In genomic region chr15:60441323-60441722, GRCh38 we compare ENCODE assay signal across 15 cellular contexts. TPM values are rescaled to one million over a fixed set of nuclear protein-coding genes. Genes with fewer than 3 reads are reported as not detected.
A peak's percentile ranks its signal among the peaks of the same experiment; 100 is the strongest.
DNase-seq lines count a peak whose midpoint lies in the region; ATAC-seq, FAIRE-seq and TF ChIP-seq lines count a peak whose summit lies in the region.
"Had no signal": no experiment of that assay in that cellular context is flagged by ENCODE, and none has a peak within 500 bp of the region (broad histone marks: within the 10 kb centered on the region; RNA-seq: fewer than 3 reads in every experiment).

No MANE protein-coding gene starts in this region.

- H3K9me3 ChIP-seq in IMR-90 (ENCODE audit: control insufficient read depth, insufficient read depth, low read length): no peaks in the 10 kb centered on the region
- no peaks in the 10 kb centered on the region for H3K9me3 ChIP-seq in endodermal cell (ENCODE audit: control insufficient read depth, low read length)
- H3K9me3 ChIP-seq in pancreas: no peaks in the 10 kb centered on the region
- H3K9me3 ChIP-seq: A549; BLaER1 treated with 17β-estradiol and CSF1 and Interleukin-3, amounts not matched to agents 10 nM and 100 nM; SJSA1 had no signal

- no peak overlapping the region for H3K18ac ChIP-seq in IMR-90 (ENCODE audit: low read depth, low read length)

- H4K5ac ChIP-seq in IMR-90 (ENCODE audit: low read depth, low read length): no peak overlapping the region

- BruUV-seq in Calu3 (replicated peaks; lab: Mats Ljungman, UMichigan) (no TSS peak), IMR-90 (replicated peaks; lab: Mats Ljungman, UMichigan) (no TSS peak)

- peak overlapping the region; percentile 3; the same call in 1 of the 2 replicates for H3K23ac ChIP-seq in IMR-90 (ENCODE audit: low read depth, low read length)

- no peak for ATAC-seq in IMR-90 (ENCODE audit: low read depth)
- no peak for ATAC-seq in pancreas
- ATAC-seq: A549 had no signal

- H3K14ac ChIP-seq in IMR-90 (replicated peaks; ENCODE audit: low read depth, low read length): no peak overlapping the region

- H3K4me3 ChIP-seq in IMR-90 (ENCODE audit: insufficient read depth, low read depth, low read length): no peak overlapping the region
- no peak overlapping the region for H3K4me3 ChIP-seq in endodermal cell (ENCODE audit: low read length)
- H3K4me3 ChIP-seq in pancreas: no peak overlapping the region
- H3K4me3 ChIP-seq: A549; BLaER1 treated with 17β-estradiol and CSF1 and Interleukin-3, amounts not matched to agents 10 nM and 100 nM; SJSA1 had no signal

- H3K36me3 ChIP-seq in IMR-90 (ENCODE audit: control insufficient read depth, insufficient read depth, low read length) (no peaks in the 10 kb centered on the region), endodermal cell (ENCODE audit: control insufficient read depth, insufficient read depth, low read length) (peaks cover 26% of the 10 kb centered on the region), pancreas (no peaks in the 10 kb centered on the region)

- H3K4ac ChIP-seq in IMR-90 (ENCODE audit: low read depth, low read length): no peak overlapping the region

- no peak overlapping the region for H2AK5ac ChIP-seq in IMR-90 (ENCODE audit: low read depth, low read length)

- no peaks in the 10 kb centered on the region for H3K27me3 ChIP-seq in IMR-90 (ENCODE audit: control insufficient read depth, insufficient read depth, low read length)
- no peaks in the 10 kb centered on the region for H3K27me3 ChIP-seq in endodermal cell (ENCODE audit: control insufficient read depth, insufficient read depth, low read length, poor library complexity, severe bottlenecking)
- no peaks in the 10 kb centered on the region for H3K27me3 ChIP-seq in pancreas
- H3K27me3 ChIP-seq: BLaER1 treated with 17β-estradiol and CSF1 and Interleukin-3, amounts not matched to agents 10 nM and 100 nM; SJSA1 had no signal

- H3K4me2 ChIP-seq in IMR-90 (ENCODE audit: low read depth, low read length): no peak overlapping the region
- H3K4me2 ChIP-seq: BLaER1 treated with 17β-estradiol and CSF1 and Interleukin-3, amounts not matched to agents 10 nM and 100 nM had no signal

- CTCF ChIA-PET in Calu3 (lab: Charles Lee): interaction anchor here (1.2 kb wide), 1 partner anchor 48 kb away, joined by 4 read pairs; no protein-coding TSS in a partner anchor
- CTCF ChIA-PET in IMR-90 (lab: Yijun Ruan, JAX): interaction anchor here (0.6 kb wide), 3 partner anchors 12 to 839 kb away, joined by 3 to 4 read pairs (median 3); no protein-coding TSS in a partner anchor

- H3K27ac Mint-ChIP-seq in Calu3 (ENCODE audit: unreplicated experiment): peak overlapping the region; percentile 48
- peak overlapping the region; percentile 80 for H3K27ac Mint-ChIP-seq in endodermal cell

- TF ChIP-seq RAD21 in IMR-90 (IDR thresholded peaks at IDR 0.05; ENCODE audit: low read length): no peak

- POLR2A ChIA-PET in IMR-90 (lab: Charles Lee; ENCODE audit: unreplicated experiment): no interaction called here

- H3K56ac ChIP-seq in IMR-90 (ENCODE audit: extremely low read depth, insufficient read depth, low read length): no peak overlapping the region

- H2AK9ac ChIP-seq in IMR-90 (replicated peaks; ENCODE audit: low read depth, low read length, poor library complexity): no peak overlapping the region

- no peak overlapping the region for H2BK5ac ChIP-seq in IMR-90 (ENCODE audit: low read depth, low read length, poor library complexity, severe bottlenecking)

- peaks cover 16% of the 10 kb centered on the region for H3K4me1 Mint-ChIP-seq in Calu3 (ENCODE audit: low read depth, unreplicated experiment)
- peaks cover 14% of the 10 kb centered on the region for H3K4me1 Mint-ChIP-seq in endodermal cell

- in situ Hi-C loops in IMR-90 (cut with MboI; ENCODE audit: low sequenced_read_pairs): loop anchor here (5.0 to 25.0 kb wide), 2 partner anchors 79 to 754 kb away; partner anchors contain the start of gene BNIP2

- H2BK120ac ChIP-seq in IMR-90 (ENCODE audit: low read depth, low read length): no peak overlapping the region

- no peak for TF ChIP-seq POLR2A in IMR-90 (IDR thresholded peaks at IDR 0.05; ENCODE audit: low read depth, low read length)

- no peak overlapping the region for H3K27ac ChIP-seq in IMR-90 (ENCODE audit: insufficient read depth, low read length)
- no peak overlapping the region for H3K27ac ChIP-seq in endodermal cell (ENCODE audit: low read depth, low read length)
- no peak overlapping the region for H3K27ac ChIP-seq in pancreas
- H3K27ac ChIP-seq: BLaER1 treated with 17β-estradiol and CSF1 and Interleukin-3, amounts not matched to agents 10 nM and 100 nM; SJSA1 had no signal

- no peak overlapping the region for H4K8ac ChIP-seq in IMR-90 (ENCODE audit: low read depth in 2 of 2, low read length in 2 of 2)

- no peak for DNase-seq in Calu3
- DNase-seq in IMR-90: no peak
- DNase-seq in endodermal cell: no peak
- no peak for DNase-seq in pancreas
- DNase-seq in activated effector memory CD4-positive, alpha-beta T cell treated with anti-CD3 and anti-CD28 coated beads, Interleukin-2, amount 50 U/mL, for 16 hours: no peak
- no peak for DNase-seq in NAMALWA (ENCODE audit: low spot score)
- DNase-seq in NCI-H1694 (lab: John Stamatoyannopoulos, UW): no peak
- DNase-seq: H7, MV-4-11, NCI-H1417 treated with DMSO at 0.1 percent for 48 hours, NCI-H2029 treated with DMSO at 0.1 percent for 48 hours, NCI-H748 treated with DMSO at 0.1 percent for 48 hours had no signal

- no CpG with 5 or more reads among the region's 1 CpG for WGBS in IMR-90 (ENCODE audit: extremely low coverage in 2 of 2, insufficient read length in 1 of 2), 2 experiments
- 80 to 100% methylated on average over 1 of the region's 1 CpG for WGBS in endodermal cell (ENCODE audit: insufficient coverage in 1 of 2, insufficient read length in 1 of 2), 2 experiments
- WGBS in pancreas, 2 donors: 58 to 65% methylated on average over 1 of the region's 1 CpG

- H3K9me3 Mint-ChIP-seq in Calu3 (ENCODE audit: low read depth, unreplicated experiment): no peaks in the 10 kb centered on the region
- H3K9me3 Mint-ChIP-seq in endodermal cell: no peaks in the 10 kb centered on the region

- H3K79me1 ChIP-seq in IMR-90 (ENCODE audit: low read depth in 1 of 2, low read length in 2 of 2): peaks cover 0 to 9% of the 10 kb centered on the region in 2 experiments; a peak in 3 of 4 replicates

- dilution Hi-C loops in IMR-90 (cut with HindIII; ENCODE audit: low sequenced_read_pairs, unreplicated experiment): no loop called here

- H2AFZ ChIP-seq in IMR-90 (replicated peaks; ENCODE audit: low read length, poor library complexity): no peak overlapping the region

- H3K9me1 ChIP-seq in IMR-90 (ENCODE audit: insufficient read depth, low read length): no peaks in the 10 kb centered on the region

- peaks cover 2% of the 10 kb centered on the region for H3K4me1 ChIP-seq in IMR-90 (ENCODE audit: control insufficient read depth, insufficient read depth, low read length)
- H3K4me1 ChIP-seq in endodermal cell (ENCODE audit: control insufficient read depth, insufficient read depth, low read length): no peaks in the 10 kb centered on the region
- no peaks in the 10 kb centered on the region for H3K4me1 ChIP-seq in pancreas

- peaks cover 4% of the 10 kb centered on the region; the same call in 1 of the 2 replicates for H4K20me1 ChIP-seq in IMR-90 (ENCODE audit: insufficient read depth, low read length)

- H2BK20ac ChIP-seq in IMR-90 (ENCODE audit: low read depth, low read length): no peak overlapping the region

- FAIRE-seq in pancreas (lab: Jason Lieb, UNC): peak; percentile 49

- peaks cover 16% of the 10 kb centered on the region for H3K36me3 Mint-ChIP-seq in Calu3 (ENCODE audit: insufficient read depth, unreplicated experiment)
- peaks cover 21% of the 10 kb centered on the region for H3K36me3 Mint-ChIP-seq in endodermal cell (ENCODE audit: low read depth)

- no peak overlapping the region for H4K91ac ChIP-seq in IMR-90 (ENCODE audit: insufficient read depth, low read depth, low read length)

- H3K9ac ChIP-seq in IMR-90 (ENCODE audit: low read depth, low read length): no peak overlapping the region
- no peak overlapping the region for H3K9ac ChIP-seq in endodermal cell (ENCODE audit: extremely low read depth, low read length, poor library complexity, severe bottlenecking)
- H3K9ac ChIP-seq: BLaER1 treated with 17β-estradiol and CSF1 and Interleukin-3, amounts not matched to agents 10 nM and 100 nM had no signal

- no peak overlapping the region for H2BK15ac ChIP-seq in IMR-90 (ENCODE audit: low read depth, low read length)

- no peak overlapping the region for H3K4me3 Mint-ChIP-seq in Calu3 (ENCODE audit: low read depth, unreplicated experiment)
- no peak overlapping the region for H3K4me3 Mint-ChIP-seq in endodermal cell

- TF ChIP-seq CTCF in Calu3 (IDR thresholded peaks at IDR 0.05; ENCODE audit: unreplicated experiment) (no peak), IMR-90 (conservative IDR thresholded peaks at IDR 0.05; ENCODE audit: low read depth, low read length) (no peak), endodermal cell (conservative IDR thresholded peaks at IDR 0.05) (no peak), pancreas (IDR thresholded peaks at IDR 0.05) (no peak)

- H3K27me3 Mint-ChIP-seq in Calu3 (ENCODE audit: unreplicated experiment) (no peaks in the 10 kb centered on the region), endodermal cell (ENCODE audit: insufficient read depth) (no peaks in the 10 kb centered on the region)

- intact Hi-C loops in Calu3 (cut with micrococcal nuclease; ENCODE audit: unreplicated experiment): no loop called here
- intact Hi-C loops in IMR-90 (cut with micrococcal nuclease): no loop called here
- intact Hi-C loops in pancreas (cut with DNase I): loop anchor here in 1 of 3 donors (10.0 kb wide), 1 partner anchor 87 kb away; no protein-coding TSS in a partner anchor

TF ChIP-seq in IMR-90, 13 proteins besides CTCF, POLR2A, EP300 and RAD21 (continues in another document):
- no peak for TF ChIP-seq MAZ (IDR thresholded peaks at IDR 0.05; ENCODE audit: borderline replicate concordance, low read depth, low read length)

RNA-seq across cellular contexts. Expression of gene ICE2, which starts 37.6 kb away (rescaled TPM):
- total RNA-seq in Calu3 (2022): 74.2 and 76.7 TPM in 2 replicates
- 21.1 and 22.8 TPM in 2 replicates for total RNA-seq in IMR-90 (2012; rRNA removed)
- polyA plus RNA-seq in IMR-90 (2012; rRNA removed): 11.3 and 14.7 TPM in 2 replicates
- 2.0 and 3.0 TPM in 2 replicates for polyA plus RNA-seq in IMR-90 (2012; cell fraction: cytosol; rRNA removed)
- polyA plus RNA-seq in IMR-90 (2012; cell fraction: nucleus; rRNA removed; ENCODE audit: low replicate concordance): 3.6 and 24.3 TPM in 2 replicates
- 10 to 100 TPM; 89.4 to 99.7 TPM for total RNA-seq in endodermal cell
- polyA plus RNA-seq in endodermal cell (2013, experiment 1 of 2): 70.5 TPM
- polyA plus RNA-seq in endodermal cell (2013, experiment 2 of 2): 74.9 TPM
- 10 to 100 TPM; 15.5 to 28.9 (median 20.2) TPM for total RNA-seq in pancreas
- polyA plus RNA-seq in pancreas: 10 to 100 TPM in 1 of 2 donors, 1 to 10 TPM in 1; 6.7 to 13.7 TPM

RNA-seq across cellular contexts. Expression of gene ANXA2, which starts 43.5 kb away (rescaled TPM):
- total RNA-seq in Calu3 (2022) (3,100 and 3,305 TPM in 2 replicates), IMR-90 (2012; rRNA removed) (6,979 and 8,412 TPM in 2 replicates), endodermal cell (100 to 1,000 TPM; 355 to 392 TPM), pancreas (100 to 1,000 TPM; 123 to 476 (median 204) TPM)
- polyA plus RNA-seq in IMR-90 (2012; rRNA removed) (6,722 and 7,454 TPM in 2 replicates), pancreas (100 to 1,000 TPM; 296 to 336 TPM)
- 2,230 and 5,114 TPM in 2 replicates for polyA plus RNA-seq in IMR-90 (2012; cell fraction: cytosol; rRNA removed)
- polyA plus RNA-seq in IMR-90 (2012; cell fraction: nucleus; rRNA removed; ENCODE audit: low replicate concordance): 764 and 3,092 TPM in 2 replicates
- polyA plus RNA-seq in endodermal cell (2013, experiment 1 of 2): 280 TPM
- polyA plus RNA-seq in endodermal cell (2013, experiment 2 of 2): 311 TPM
